8 cellular contexts compared by ENCODE assay signal in the genomic region with DNA sequence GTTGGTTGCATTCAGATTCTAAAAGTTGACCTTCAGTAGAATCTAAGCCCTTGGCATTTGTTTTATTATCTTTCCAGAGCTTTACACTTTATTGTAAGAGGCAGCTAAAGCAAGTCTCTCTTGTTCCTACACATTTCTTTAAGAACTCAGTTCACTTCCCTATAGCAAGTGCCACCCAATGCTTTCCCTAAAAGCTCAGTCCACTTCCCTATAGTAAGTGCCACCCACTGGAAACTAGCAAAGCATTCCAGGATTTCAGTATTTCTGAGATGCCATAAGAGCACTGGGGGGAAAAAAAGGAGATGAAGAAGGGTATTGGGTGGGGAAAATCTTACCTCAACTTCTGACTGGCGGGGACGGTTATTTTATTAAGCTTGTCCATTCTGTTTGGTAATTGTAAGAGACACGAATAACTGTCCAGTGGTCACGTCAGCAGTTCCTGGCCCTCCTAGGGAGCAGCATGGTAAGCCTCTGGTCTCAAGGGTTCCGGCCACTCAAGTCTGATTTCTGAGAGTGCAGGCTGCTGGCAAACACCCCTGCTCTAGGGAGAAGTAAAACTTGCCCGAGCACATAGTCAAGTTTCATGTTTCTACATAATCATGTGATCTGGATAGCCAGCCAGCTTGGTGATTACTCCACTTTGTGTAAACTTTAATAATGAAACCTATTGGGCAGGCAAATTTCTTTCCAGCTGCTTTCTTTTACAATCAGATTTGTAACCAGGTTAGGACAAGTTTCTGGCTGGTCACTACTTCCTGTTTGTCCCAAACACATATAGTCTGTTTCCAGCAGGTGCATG. TPM values are rescaled to one million over a fixed set of nuclear protein-coding genes. Genes with fewer than 3 reads are reported as not detected.
DNase-seq lines count a peak whose midpoint lies in the region; ATAC-seq, FAIRE-seq and TF ChIP-seq lines count a peak whose summit lies in the region.

Gene BLNK (minus strand): TSS at position 553 of the 799 bp plus-strand sequence. CDS start 171 bp downstream, at position 382.

- TF ChIP-seq RAD21 in liver (IDR thresholded peaks at IDR 0.05) (peak; percentile 27), HepG2 (CRISPR knock-in tag; IDR thresholded peaks at IDR 0.05) (no peak)

- H3K4me2 ChIP-seq in HepG2 (ENCODE audit: low read depth, low read length): no peak within 1 kb of the TSS

- TF ChIP-seq CTCF in liver (IDR thresholded peaks at IDR 0.05; ENCODE audit: low read depth, low read length, missing input control) (no peak), HepG2 (CRISPR knock-in tag; IDR thresholded peaks at IDR 0.05) (no peak), transverse colon (IDR thresholded peaks at IDR 0.05) (no peak)

- intact Hi-C loops in HepG2 (cut with micrococcal nuclease; ENCODE audit: unreplicated experiment) (no loop called here), transverse colon (cut with DNase I; ENCODE audit: low total_unique reads) (no loop called here)

- CTCF ChIA-PET in HepG2 (lab: Yijun Ruan, JAX; ENCODE audit: low intra/inter-chr PET ratio, low total read pairs): no interaction called here

- FAIRE-seq in HepG2 (lab: Jason Lieb, UNC): no peak

- H3K79me2 ChIP-seq in HepG2 (ENCODE audit: insufficient read depth, low read length): no peaks in the 10 kb centered on the region

- H3K4me3 ChIP-seq in liver (ENCODE audit: low read depth in 1 of 3, low read length in 3 of 3) (peak within 1 kb of the TSS; percentile 80 to 95 (median 95)), HepG2 (replicated peaks in 1 of 3; ENCODE audit: insufficient read depth in 1 of 3, low read depth in 2 of 3, low read length in 3 of 3) (no peak within 1 kb of the TSS), transverse colon (peak within 1 kb of the TSS in 3 of 4 donors; percentile 13 to 45 (median 35))

- DNase-seq in HepG2 (ENCODE audit: low spot score) (no peak), RPMI8226 (peak; percentile 87), kidney tubule cell (ENCODE audit: low spot score) (peak; percentile 51), transverse colon (peak; percentile 86), HuH-7.5 (ENCODE audit: low spot score) (no peak), dermis blood vessel endothelial cell (no peak)

- H3K27ac ChIP-seq in liver (ENCODE audit: low read depth in 1 of 2, low read length in 2 of 2) (peak within 1 kb of the TSS; percentile 91 to 94), HepG2 (ENCODE audit: extremely low read length, insufficient read depth, low read length) (no peak within 1 kb of the TSS), transverse colon (peak within 1 kb of the TSS; percentile 86 to 88 (median 86))

- ATAC-seq in HepG2: no peak
- ATAC-seq in HG03045 (IDR thresholded peaks at IDR 0.05; ENCODE audit: unreplicated experiment): peak; percentile 58

- BruUV-seq in HepG2 (replicated peaks; lab: Mats Ljungman, UMichigan): no TSS peak

- peaks cover 11 to 54% (median 34%) of the 10 kb centered on the region in 4 donors for H3K4me1 ChIP-seq in liver (ENCODE audit: control insufficient read depth in 4 of 4, insufficient read depth in 4 of 4, low read length in 3 of 4)
- H3K4me1 ChIP-seq in HepG2 (ENCODE audit: insufficient read depth, low read length): no peaks in the 10 kb centered on the region
- H3K4me1 ChIP-seq in transverse colon: peaks cover 9 to 79% (median 44%) of the 10 kb centered on the region in 4 donors

- no peaks in the 10 kb centered on the region for H3K36me3 ChIP-seq in liver (ENCODE audit: control insufficient read depth in 4 of 4, insufficient read depth in 3 of 4, low read depth in 1 of 4, low read length in 3 of 4)
- no peaks in the 10 kb centered on the region for H3K36me3 ChIP-seq in HepG2 (replicated peaks in 1 of 2; ENCODE audit: control insufficient read depth in 1 of 2, insufficient read depth in 2 of 2, low read length in 2 of 2)
- H3K36me3 ChIP-seq in transverse colon: no peaks in the 10 kb centered on the region

- H3K9me3 ChIP-seq in liver (ENCODE audit: control insufficient read depth in 4 of 4, low read length in 3 of 4) (no peaks in the 10 kb centered on the region), HepG2 (ENCODE audit: low read length) (no peaks in the 10 kb centered on the region), transverse colon (no peaks in the 10 kb centered on the region)

- in situ Hi-C loops in HepG2 (cut with HindIII; ENCODE audit: extremely low pct_ligation_motif_present, low pct_unique_long_range_greater_than_20kb) (no loop called here), transverse colon (cut with MboI; ENCODE audit: low pct_ligation_motif_present in 1 of 4, low pct_unique_long_range_greater_than_20kb in 1 of 4, low sequenced_read_pairs in 3 of 4) (no loop called here)

- no peak within 1 kb of the TSS for H2AFZ ChIP-seq in HepG2 (ENCODE audit: low read length)

- H3K27me3 ChIP-seq in liver (ENCODE audit: control insufficient read depth in 4 of 4, insufficient read depth in 4 of 4, low read length in 3 of 4): no peaks in the 10 kb centered on the region
- 0 out of 5 replicates have a peak, but pooled peaks cover 1 to 3% of the 10 kb centered on the region in 2 experiments for H3K27me3 ChIP-seq in HepG2 (ENCODE audit: control insufficient read depth in 1 of 2, insufficient read depth in 2 of 2, low read length in 2 of 2)
- no peaks in the 10 kb centered on the region for H3K27me3 ChIP-seq in transverse colon

- H3K9ac ChIP-seq in liver (ENCODE audit: low read depth in 1 of 2, low read length in 2 of 2): peak within 1 kb of the TSS; percentile 84 to 97
- no peak within 1 kb of the TSS for H3K9ac ChIP-seq in HepG2 (ENCODE audit: insufficient read depth, low read depth, low read length)

- TF ChIP-seq POLR2A in HepG2 (IDR thresholded peaks at IDR 0.05; ENCODE audit: insufficient read depth in 1 of 2, low read depth in 2 of 2, low read length in 2 of 2): no peak
- TF ChIP-seq POLR2A in transverse colon (IDR thresholded peaks at IDR 0.05): peak; percentile 83

- H4K20me1 ChIP-seq in HepG2 (ENCODE audit: insufficient read depth, low read length): no peaks in the 10 kb centered on the region

- no peak for TF ChIP-seq EP300 in HepG2 (IDR thresholded peaks at IDR 0.05; ENCODE audit: low read depth in 2 of 2, low read length in 2 of 2)
- no peak for TF ChIP-seq EP300 in HepG2 (CRISPR knock-in tag; IDR thresholded peaks at IDR 0.05; ENCODE audit: borderline replicate concordance)
- no peak for TF ChIP-seq EP300 in transverse colon (IDR thresholded peaks at IDR 0.05; ENCODE audit: low read depth)

- WGBS in liver: 17% methylated on average over 6 of the region's 6 CpGs
- WGBS in HepG2 (ENCODE audit: low lambda C conversion rate): 24% methylated on average over 4 of the region's 6 CpGs
- 23% methylated on average over 6 of the region's 6 CpGs; no CpG with 5 or more reads in 1 of the 2 donors for WGBS in transverse colon (ENCODE audit: low coverage in 1 of 2), 2 donors

- POLR2A ChIA-PET in HepG2 (lab: Yijun Ruan, JAX): no interaction called here

TF ChIP-seq in HepG2, 621 proteins besides CTCF, POLR2A, EP300 and RAD21 (continues in another document):
- TF ChIP-seq NR3C1 (CRISPR knock-in tag; IDR thresholded peaks at IDR 0.05): no peak
- TF ChIP-seq SRF (IDR thresholded peaks at IDR 0.05; ENCODE audit: low read depth, low read length): no peak

RNA-seq across cellular contexts. Expression of gene BLNK, which starts in this region (rescaled TPM):
- total RNA-seq in liver (10 to 100 TPM in 1 of 2 donors, 1 to 10 TPM in 1; 3.3 to 19.1 TPM), HepG2 (2016; rRNA removed; fragmentation: Illumina TruSeq; extraction: Trizol) (not detected in 2 replicates), transverse colon (10 to 100 TPM in 2 of 4 donors, 1 to 10 TPM in 2; 5.6 to 21.8 (median 12.0) TPM), dermis blood vessel endothelial cell (not detected in 2 replicates)
- polyA plus RNA-seq in liver (10 to 100 TPM in 1 of 2 donors, 1 to 10 TPM in 1; 9.9 to 45.2 TPM), HepG2 (2011; rRNA removed) (not detected in 2 replicates)
- total RNA-seq in HepG2 (2016; cell fraction: cytosol; rRNA removed; fragmentation: Illumina TruSeq; extraction: Trizol; ENCODE audit: low read depth): not detected in 2 replicates
- not detected in 2 replicates for total RNA-seq in HepG2 (2016; cell fraction: insoluble cytoplasmic fraction; rRNA removed; fragmentation: Illumina TruSeq; extraction: Trizol)
- total RNA-seq in HepG2 (2016; cell fraction: membrane; rRNA removed; fragmentation: Illumina TruSeq; extraction: Trizol): not detected in 2 replicates
- total RNA-seq in HepG2 (2016; cell fraction: nucleus; rRNA removed; fragmentation: Illumina TruSeq; extraction: Trizol): not detected in 2 replicates
- not detected in 2 replicates for polyA plus RNA-seq in HepG2 (2011; cell fraction: cytosol; rRNA removed)
- polyA plus RNA-seq in HepG2 (2011; cell fraction: nucleus; rRNA removed): 0.23 TPM in 1 of 2 replicates, not detected in the other
- polyA plus RNA-seq in HepG2 (2012): not detected in 2 replicates
- polyA plus RNA-seq in HepG2 (2016; cell fraction: cytosol; fragmentation: Illumina TruSeq; extraction: Trizol; ENCODE audit: low read depth): not detected in 2 replicates
- polyA plus RNA-seq in HepG2 (2016; cell fraction: insoluble cytoplasmic fraction; fragmentation: Illumina TruSeq; extraction: Trizol; ENCODE audit: low read depth): not detected in 2 replicates
- not detected in 2 replicates for polyA plus RNA-seq in HepG2 (2016; cell fraction: membrane; fragmentation: Illumina TruSeq; extraction: Trizol; ENCODE audit: low read depth)
- polyA plus RNA-seq in HepG2 (2016; cell fraction: nucleus; fragmentation: Illumina TruSeq; extraction: Trizol; ENCODE audit: insufficient read depth, low read depth): not detected in 2 replicates
- polyA minus RNA-seq in HepG2 (2011; rRNA and poly(A)+ RNA removed; ENCODE audit: low replicate concordance): not detected in 2 replicates
- not detected in 2 replicates for polyA minus RNA-seq in HepG2 (2011; cell fraction: cytosol; rRNA and poly(A)+ RNA removed)
- not detected in 2 replicates for polyA minus RNA-seq in HepG2 (2011; cell fraction: nucleus; rRNA and poly(A)+ RNA removed)

Comparison
In these comparisons a context has a peak if more than half of its experiments do, and no peak if none do; other contexts are left out.
1. RNA of gene BLNK (polyA plus RNA-seq): 9.9 to 45.2 TPM in liver; 0.23 TPM in HepG2; every median in the first group is over 4 times any median in the second.
2. H3K4me3 ChIP-seq: peak in liver (3 of 3) and transverse colon (3 of 4); none in HepG2 (0 of 3).
3. DNase-seq: peak in RPMI8226 (single experiment), kidney tubule cell (single experiment) and transverse colon (single experiment); none in HepG2 (single experiment), HuH-7.5 (single experiment) and dermis blood vessel endothelial cell (single experiment).